In the genomic region with DNA sequence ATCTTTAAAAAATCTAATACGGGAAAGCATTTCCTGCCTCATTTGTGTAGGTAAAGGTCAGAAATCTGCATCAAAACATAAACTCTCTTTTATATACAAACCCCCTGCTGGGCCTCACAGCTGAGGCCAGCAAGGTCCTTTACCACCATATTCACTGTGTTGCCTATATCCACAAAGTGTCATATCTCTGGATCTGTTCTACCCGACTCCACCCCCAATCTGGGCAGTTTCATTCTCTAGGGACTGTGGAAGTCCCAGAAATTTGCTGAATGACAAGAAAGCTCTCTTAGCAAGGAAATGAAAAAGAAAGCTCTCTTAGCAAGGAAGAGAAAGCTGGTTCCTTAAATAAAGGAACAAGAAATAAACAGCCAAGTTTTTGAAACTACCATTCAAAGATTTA, we compare ENCODE assay signal across 21 cellular contexts.
A peak's percentile ranks its signal among the peaks of the same experiment; 100 is the strongest.
DNase-seq lines count a peak whose midpoint lies in the region; ATAC-seq, FAIRE-seq and TF ChIP-seq lines count a peak whose summit lies in the region.
"Had no signal": no experiment of that assay in that cellular context is flagged by ENCODE, and none has a peak within 500 bp of the region (broad histone marks: within the 10 kb centered on the region; RNA-seq: fewer than 3 reads in every experiment).

No MANE protein-coding gene starts in this region.

- H3K4me3 ChIP-seq in smooth muscle cell, result no peak overlapping the region
- H3K4me3 ChIP-seq in sigmoid colon, result no peak overlapping the region
- H3K4me3 ChIP-seq: BLaER1 treated with 17β-estradiol and CSF1 and Interleukin-3, amounts not matched to agents 10 nM and 100 nM; K562 had no signal

- no peaks in the 10 kb centered on the region for H3K79me2 ChIP-seq in smooth muscle cell (ENCODE audit: low read depth)

- H3K4me3 Mint-ChIP-seq in WTC11, result no peak overlapping the region
- no peak overlapping the region for H3K4me3 Mint-ChIP-seq in activated CD8-positive, alpha-beta T cell treated with anti-CD3 and anti-CD28 coated beads for 36 hours
- H3K4me3 Mint-ChIP-seq: CD8-positive, alpha-beta T cell had no signal

- ATAC-seq in WTC11, result peak; percentile 53
- no peak for ATAC-seq in activated CD8-positive, alpha-beta T cell treated with anti-CD3 and anti-CD28 coated beads for 36 hours
- ATAC-seq: CD8-positive, alpha-beta T cell; K562 had no signal

- FAIRE-seq in HTR-8/SVneo (lab: Jason Lieb, UNC), result peak; percentile 90
- FAIRE-seq: A204.1, GM12892, GM18507, H54, K562 had no signal

- no peaks in the 10 kb centered on the region for H3K9me3 ChIP-seq in smooth muscle cell (replicated peaks; ENCODE audit: low read depth)
- H3K9me3 ChIP-seq in sigmoid colon, result no peaks in the 10 kb centered on the region
- H3K9me3 ChIP-seq: BLaER1 treated with 17β-estradiol and CSF1 and Interleukin-3, amounts not matched to agents 10 nM and 100 nM had no signal

- no peaks in the 10 kb centered on the region for H3K36me3 ChIP-seq in smooth muscle cell (ENCODE audit: low read depth)
- H3K36me3 ChIP-seq in sigmoid colon, result no peaks in the 10 kb centered on the region
- H3K36me3 ChIP-seq: BLaER1 treated with 17β-estradiol and CSF1 and Interleukin-3, amounts not matched to agents 10 nM and 100 nM had no signal

- TF ChIP-seq POLR2A in sigmoid colon (IDR thresholded peaks at IDR 0.05), result no peak

- CTCF ChIA-PET in WTC11 (lab: Charles Lee), result no interaction called here
- CTCF ChIA-PET in activated CD8-positive, alpha-beta T cell treated with anti-CD3 and anti-CD28 coated beads for 36 hours (lab: Charles Lee), result no interaction called here

- intact Hi-C loops in activated CD8-positive, alpha-beta T cell treated with anti-CD3 and anti-CD28 coated beads for 36 hours (cut with micrococcal nuclease), result no loop called here
- intact Hi-C loops in sigmoid colon (cut with DNase I), result no loop called here

- H3F3A ChIP-seq in smooth muscle cell (ENCODE audit: low read depth), result no peaks in the 10 kb centered on the region

- H3K9ac ChIP-seq in smooth muscle cell (ENCODE audit: low read depth), result no peak overlapping the region
- H3K9ac ChIP-seq: BLaER1 treated with 17β-estradiol and CSF1 and Interleukin-3, amounts not matched to agents 10 nM and 100 nM had no signal

- 64% methylated on average over 2 of the region's 2 CpGs for WGBS in smooth muscle cell (ENCODE audit: low lambda C conversion rate)
- 55 to 58% methylated on average over 2 of the region's 2 CpGs for WGBS in sigmoid colon, 2 donors

- H3K27me3 Mint-ChIP-seq in WTC11 (ENCODE audit: low read depth), result no peaks in the 10 kb centered on the region
- no peaks in the 10 kb centered on the region for H3K27me3 Mint-ChIP-seq in activated CD8-positive, alpha-beta T cell treated with anti-CD3 and anti-CD28 coated beads for 36 hours

- DNase-seq in NCI-H748 (lab: John Stamatoyannopoulos, UW; ENCODE audit: unreplicated experiment) (peak; percentile 28), NCI-H748 treated with DMSO at 0.1 percent for 48 hours (lab: John Stamatoyannopoulos, UW) (no peak), HTR-8/SVneo (ENCODE audit: insufficient read length, low spot score) (no peak), WTC11 (ENCODE audit: low spot score) (no peak), smooth muscle cell (lab: John Stamatoyannopoulos, UW; ENCODE audit: unreplicated experiment) (no peak), sigmoid colon (no peak), SIG-M5 treated with dmso at 0.1 percent for 504 hours (lab: John Stamatoyannopoulos, UW; ENCODE audit: unreplicated experiment) (no peak)
- DNase-seq in activated CD8-positive, alpha-beta T cell treated with anti-CD3 and anti-CD28 coated beads for 36 hours, result no peak
- DNase-seq: CD8-positive, alpha-beta T cell; NCI-H1105; NCI-H1694 treated with DMSO at 0.1 percent for 48 hours; NCI-H446 treated with DMSO at 0.1 percent for 48 hours; NCI-H774; SHP77; T-helper 1 cell had no signal

- H3K27me3 ChIP-seq in smooth muscle cell (ENCODE audit: low read depth) (no peaks in the 10 kb centered on the region), sigmoid colon (no peaks in the 10 kb centered on the region)
- H3K27me3 ChIP-seq: BLaER1 treated with 17β-estradiol and CSF1 and Interleukin-3, amounts not matched to agents 10 nM and 100 nM had no signal

- H3K27ac Mint-ChIP-seq in WTC11, result peak overlapping the region; percentile 19; the same call in 1 of the 2 replicates
- no peak overlapping the region for H3K27ac Mint-ChIP-seq in activated CD8-positive, alpha-beta T cell treated with anti-CD3 and anti-CD28 coated beads for 36 hours
- H3K27ac Mint-ChIP-seq: CD8-positive, alpha-beta T cell had no signal

- 0 out of 2 replicates have a peak, but pooled peaks cover 1% of the 10 kb centered on the region for H3K36me3 Mint-ChIP-seq in WTC11
- H3K36me3 Mint-ChIP-seq in activated CD8-positive, alpha-beta T cell treated with anti-CD3 and anti-CD28 coated beads for 36 hours (ENCODE audit: low read depth), result no peaks in the 10 kb centered on the region
- H3K36me3 Mint-ChIP-seq: CD8-positive, alpha-beta T cell had no signal

- H3K9me3 Mint-ChIP-seq in WTC11, result peaks cover 6% of the 10 kb centered on the region
- no peaks in the 10 kb centered on the region for H3K9me3 Mint-ChIP-seq in activated CD8-positive, alpha-beta T cell treated with anti-CD3 and anti-CD28 coated beads for 36 hours
- H3K9me3 Mint-ChIP-seq: CD8-positive, alpha-beta T cell had no signal

- POLR2A ChIA-PET in WTC11 (lab: Charles Lee), result no interaction called here
- POLR2A ChIA-PET in activated CD8-positive, alpha-beta T cell treated with anti-CD3 and anti-CD28 coated beads for 36 hours (lab: Charles Lee), result interaction anchor here (0.6 kb wide), 1 partner anchor 16 kb away, joined by 3 read pairs; no protein-coding TSS in a partner anchor

- no peaks in the 10 kb centered on the region for H4K20me1 ChIP-seq in smooth muscle cell (ENCODE audit: low read depth)
- H4K20me1 ChIP-seq: BLaER1 treated with 17β-estradiol and CSF1 and Interleukin-3, amounts not matched to agents 10 nM and 100 nM had no signal

- H3K4me1 ChIP-seq in smooth muscle cell (ENCODE audit: low read depth) (peaks cover 6% of the 10 kb centered on the region), sigmoid colon (no peaks in the 10 kb centered on the region)

- no peak for TF ChIP-seq EP300 in sigmoid colon (IDR thresholded peaks at IDR 0.05)

- H3K27ac ChIP-seq in smooth muscle cell (ENCODE audit: low read depth) (no peak overlapping the region), sigmoid colon (no peak overlapping the region)

- H3K4me2 ChIP-seq in smooth muscle cell, result no peak overlapping the region

- peaks cover 52% of the 10 kb centered on the region for H3K4me1 Mint-ChIP-seq in WTC11
- H3K4me1 Mint-ChIP-seq in activated CD8-positive, alpha-beta T cell treated with anti-CD3 and anti-CD28 coated beads for 36 hours (ENCODE audit: low read depth), result no peaks in the 10 kb centered on the region

- no peak for TF ChIP-seq CTCF in WTC11 (IDR thresholded peaks at IDR 0.05)
- TF ChIP-seq CTCF in smooth muscle cell (IDR thresholded peaks at IDR 0.05; ENCODE audit: borderline replicate concordance, insufficient read depth, poor library complexity, severe bottlenecking), result no peak
- no peak for TF ChIP-seq CTCF in activated CD8-positive, alpha-beta T cell treated with anti-CD3 and anti-CD28 coated beads for 36 hours (IDR thresholded peaks at IDR 0.05)
- no peak for TF ChIP-seq CTCF in sigmoid colon (IDR thresholded peaks at IDR 0.05)

- H2AFZ ChIP-seq in smooth muscle cell (ENCODE audit: low read depth), result peak overlapping the region; percentile 74

TF ChIP-seq in WTC11, 78 proteins besides CTCF, POLR2A, EP300 and RAD21:
- TF ChIP-seq, protein P1, sequence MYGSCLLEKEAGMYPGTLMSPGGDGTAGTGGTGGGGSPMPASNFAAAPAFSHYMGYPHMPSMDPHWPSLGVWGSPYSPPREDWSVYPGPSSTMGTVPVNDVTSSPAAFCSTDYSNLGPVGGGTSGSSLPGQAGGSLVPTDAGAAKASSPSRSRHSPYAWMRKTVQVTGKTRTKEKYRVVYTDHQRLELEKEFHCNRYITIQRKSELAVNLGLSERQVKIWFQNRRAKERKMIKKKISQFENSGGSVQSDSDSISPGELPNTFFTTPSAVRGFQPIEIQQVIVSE (CRISPR knock-in tag; IDR thresholded peaks at IDR 0.05; ENCODE audit: borderline replicate concordance), result no peak
- TF ChIP-seq SP1 (CRISPR knock-in tag; conservative IDR thresholded peaks at IDR 0.05), result no peak
